Comparison of ENCODE assay signal across 23 cellular contexts in the genomic region with DNA sequence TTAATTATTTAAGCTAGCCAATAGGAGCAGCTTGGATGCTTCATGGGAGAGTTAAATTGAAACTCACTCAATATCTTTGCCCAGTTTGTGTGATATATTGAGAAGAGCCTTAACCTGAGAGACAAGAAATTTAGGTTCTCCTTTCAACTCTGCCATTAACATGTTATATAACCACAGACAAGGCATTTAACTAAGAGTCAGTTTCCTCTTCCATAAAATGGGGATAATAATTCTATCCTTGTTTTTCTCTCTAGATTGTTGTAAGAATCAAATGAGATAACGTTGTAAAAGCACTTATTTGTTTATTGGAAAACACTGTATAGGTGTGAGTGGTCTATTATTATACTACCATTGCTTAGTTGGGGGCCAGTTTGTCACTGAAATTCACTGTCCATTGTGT.
"Had no signal": no experiment of that assay in that cellular context is flagged by ENCODE, and none has a peak within 500 bp of the region (broad histone marks: within the 10 kb centered on the region; RNA-seq: fewer than 3 reads in every experiment).

No MANE protein-coding gene starts in this region.

- H3K27ac ChIP-seq: HL-60, SJSA1, SK-N-MC had no signal

- H3K4me3 ChIP-seq: MG63, SJSA1, SK-N-MC had no signal

- H3K9me3 ChIP-seq: SJSA1 had no signal

- H3K27me3 ChIP-seq: MG63, SJSA1 had no signal

- DNase-seq: Karpas-422, KG1, MG63, NCI-H1092, NCI-H1105 treated with DMSO at 0.1 percent for 48 hours, NCI-H1417 treated with DMSO at 0.1 percent for 48 hours, NCI-H146, NCI-H1694 treated with DMSO at 0.1 percent for 48 hours, NCI-H2029, NCI-H2081 treated with DMSO at 0.1 percent for 48 hours, NCI-H2171, NCI-H226, NCI-H446, NCI-H510A, NCI-H524 treated with DMSO at 0.1 percent for 48 hours, NCI-H69, NCI-H774, Right ventricle myocardium superior, RPMI8226, SIG-M5 had no signal
